In the genomic region with DNA sequence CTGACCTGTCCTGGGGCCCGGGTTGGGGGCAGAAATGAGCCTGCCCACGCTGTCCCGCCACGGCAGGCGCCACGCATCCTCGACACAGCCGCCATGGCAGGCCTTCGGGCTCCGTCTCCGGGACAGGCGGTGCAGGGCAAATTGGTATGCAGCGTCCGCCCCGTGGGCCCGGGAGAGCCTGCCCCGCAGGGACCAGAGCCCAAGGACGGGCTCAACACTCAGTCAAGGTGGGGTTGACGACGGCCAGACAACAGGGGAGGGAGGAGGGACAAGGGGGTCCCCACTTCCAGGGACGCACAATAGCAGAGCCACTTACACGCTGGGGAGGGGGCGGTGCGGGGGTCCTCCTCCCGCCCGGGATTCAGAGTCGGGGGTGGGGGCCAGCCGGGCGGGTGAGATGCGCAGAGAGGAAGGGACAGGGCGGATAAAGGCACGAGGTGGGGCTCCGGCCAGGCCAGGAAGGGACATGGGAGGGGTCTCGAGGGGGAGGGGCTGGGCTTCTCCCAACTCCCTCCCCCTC, we compare ENCODE assay signal across 2 cellular contexts.
TF ChIP-seq lines count a peak whose summit lies in the region.

No MANE protein-coding gene starts in this region.

TF ChIP-seq in A549, 52 proteins besides CTCF, POLR2A, EP300 and RAD21:
- TF ChIP-seq FOSL2 (IDR thresholded peaks at IDR 0.05) = no peak
- TF ChIP-seq FOSL2 (CRISPR knock-in tag; IDR thresholded peaks at IDR 0.05) = no peak
- TF ChIP-seq FOXS1 (CRISPR knock-in tag; IDR thresholded peaks at IDR 0.05) = no peak
- TF ChIP-seq MAZ (IDR thresholded peaks at IDR 0.05; ENCODE audit: borderline replicate concordance, low read depth, low read length) = no peak
- TF ChIP-seq CBX8 (IDR thresholded peaks at IDR 0.05) = no peak
- no peak for TF ChIP-seq ZC3H11A (IDR thresholded peaks at IDR 0.05)
- no peak for TF ChIP-seq HMGXB4 (CRISPR knock-in tag; IDR thresholded peaks at IDR 0.05; ENCODE audit: borderline replicate concordance)
- TF ChIP-seq MAFK (IDR thresholded peaks at IDR 0.05; ENCODE audit: partially characterized antibody) = no peak
- TF ChIP-seq ZNF302 (CRISPR knock-in tag; IDR thresholded peaks at IDR 0.05) = no peak
- no peak for TF ChIP-seq HEYL (CRISPR knock-in tag; IDR thresholded peaks at IDR 0.05)
- TF ChIP-seq PBX3 (IDR thresholded peaks at IDR 0.05) = no peak
- TF ChIP-seq HDAC2 (IDR thresholded peaks at IDR 0.05) = no peak
- no peak for TF ChIP-seq TFCP2L1 (CRISPR knock-in tag; IDR thresholded peaks at IDR 0.05)
- TF ChIP-seq JUNB (IDR thresholded peaks at IDR 0.05) = no peak
- TF ChIP-seq CBX2 (IDR thresholded peaks at IDR 0.05; ENCODE audit: borderline replicate concordance, low read depth) = no peak
- TF ChIP-seq BCL3 (IDR thresholded peaks at IDR 0.05) = no peak
- TF ChIP-seq EHMT2 (IDR thresholded peaks at IDR 0.05; ENCODE audit: low read depth) = no peak
- TF ChIP-seq E2F6 (IDR thresholded peaks at IDR 0.05; ENCODE audit: borderline replicate concordance, low read depth) = no peak
- no peak for TF ChIP-seq SREBF2 (IDR thresholded peaks at IDR 0.05)
- TF ChIP-seq SMC3 (IDR thresholded peaks at IDR 0.05) = no peak
- no peak for TF ChIP-seq HOXB5 (CRISPR knock-in tag; IDR thresholded peaks at IDR 0.05)
TF ChIP-seq in A549: peak in this region for 0.

TF ChIP-seq in H1, 55 proteins besides CTCF, POLR2A, EP300 and RAD21:
- TF ChIP-seq ASH2L (IDR thresholded peaks at IDR 0.05; ENCODE audit: low read length) = no peak
- no peak for TF ChIP-seq RNF2 (IDR thresholded peaks at IDR 0.05; ENCODE audit: borderline replicate concordance, low read depth, low read length, missing control alignments, poor library complexity, severe bottlenecking)
- 0 out of 4 replicates have a peak, but pooled peaks of 1 of the 2 experiments have one; percentile 12 for TF ChIP-seq HDAC2 (IDR thresholded peaks at IDR 0.05; ENCODE audit: borderline replicate concordance in 1 of 2, low read depth in 2 of 2, low read length in 2 of 2)
